32 cellular contexts compared by ENCODE assay signal in genomic region chr2:163187119-163187518, GRCh38.
"Had no signal": no experiment of that assay in that cellular context is flagged by ENCODE, and none has a peak within 500 bp of the region (broad histone marks: within the 10 kb centered on the region; RNA-seq: fewer than 3 reads in every experiment).

No MANE protein-coding gene starts in this region.

- H3K4me3 Mint-ChIP-seq: activated B cell treated with CpG ODN at 0.5 μM for 24 hours; activated CD4-positive, alpha-beta memory T cell treated with anti-CD3 and anti-CD28 coated beads for 36 hours; activated naive CD4-positive, alpha-beta T cell treated with anti-CD3 and anti-CD28 coated beads for 36 hours; activated T-cell treated with anti-CD3 and anti-CD28 coated beads, Interleukin-2, amount 50 U/mL, for 4 hours; activated T-helper 1 cell treated with anti-CD3 and anti-CD28 coated beads, Interleukin-12 subunit alpha, Interleukin-12 subunit beta, Interleukin-2, Interleukin-4 antibody, amounts not matched to agents 30 ng/mL and 10 ng/mL and 1 ng/mL, durations not matched to agents 14 hours and 24 hours and 36 hours; brain; T-helper 1 cell treated with Interleukin-12 subunit alpha and Interleukin-12 subunit beta and Interleukin-4 antibody, amounts not matched to agents 30 μg/mL and 1 μg/mL, for 36 hours; T-helper 2 cell treated with Interferon-gamma antibody and Interleukin-4, amounts not matched to agents 5 μg/mL and 100 μg/mL, for 36 hours had no signal

- H3K4me3 ChIP-seq: SJCRH30, SK-N-MC had no signal

- H3K4me1 ChIP-seq: SJCRH30 had no signal

- DNase-seq: activated B cell treated with CpG ODN at 0.5 μM for 24 hours; activated CD4-positive, alpha-beta memory T cell treated with anti-CD3 and anti-CD28 coated beads for 36 hours; activated CD4-positive, alpha-beta T cell treated with anti-CD3 and anti-CD28 coated beads for 4 hours; activated CD4-positive, alpha-beta T cell treated with anti-CD3 and anti-CD28 coated beads, Interleukin-2, amount 50 U/mL, for 1 hour; activated CD4-positive, CD25-positive, alpha-beta regulatory T cell treated with anti-CD3 and anti-CD28 coated beads, Interleukin-2, amount 50 U/mL, for 72 hours; activated CD8-positive, alpha-beta memory T cell treated with anti-CD3 and anti-CD28 coated beads, Interleukin-2, amount 50 U/mL, for 4 hours; activated gamma-delta T cell treated with Interleukin-2 at 50 U/mL for 16 hours; activated naive CD4-positive, alpha-beta T cell treated with anti-CD3 and anti-CD28 coated beads for 36 hours; activated T-cell treated with anti-CD3 and anti-CD28 coated beads for 4 hours; activated T-cell treated with anti-CD3 and anti-CD28 coated beads, Interleukin-2, amount 50 U/mL, for 4 hours; anterior cingulate cortex; central memory CD4-positive, alpha-beta T cell; Kasumi-1; KG1; MM.1S; MV-4-11; NCI-H1092; NCI-H1436 treated with DMSO at 0.1 percent for 48 hours; NCI-H1694 treated with DMSO at 0.1 percent for 48 hours; NCI-H2029; NCI-H345; NCI-H524 treated with DMSO at 0.1 percent for 48 hours; NCI-H774; SHP77; SJCRH30 had no signal

- H3K27ac Mint-ChIP-seq: activated B cell treated with CpG ODN at 0.5 μM for 24 hours; activated CD4-positive, alpha-beta memory T cell treated with anti-CD3 and anti-CD28 coated beads for 36 hours; activated naive CD4-positive, alpha-beta T cell treated with anti-CD3 and anti-CD28 coated beads for 36 hours; activated naive CD4-positive, alpha-beta T cell treated with anti-CD3 and anti-CD28 coated beads, Interleukin-2, amount 50 U/mL, for 72 hours; activated T-helper 1 cell treated with anti-CD3 and anti-CD28 coated beads, Interleukin-12 subunit alpha, Interleukin-12 subunit beta, Interleukin-2, Interleukin-4 antibody, amounts not matched to agents 30 ng/mL and 10 ng/mL and 1 ng/mL, durations not matched to agents 14 hours and 24 hours and 36 hours; T-helper 1 cell treated with Interleukin-12 subunit alpha and Interleukin-12 subunit beta and Interleukin-4 antibody, amounts not matched to agents 30 μg/mL and 1 μg/mL, for 36 hours; T-helper 2 cell treated with Interferon-gamma antibody and Interleukin-4, amounts not matched to agents 5 μg/mL and 100 μg/mL, for 36 hours had no signal

- H3K27ac ChIP-seq: SJCRH30, SK-N-MC had no signal

- ATAC-seq: activated naive CD4-positive, alpha-beta T cell treated with anti-CD3 and anti-CD28 coated beads, Interleukin-2, amount 50 U/mL, for 72 hours; activated T-cell treated with anti-CD3 and anti-CD28 coated beads, Interleukin-2, amount 50 U/mL, for 4 hours; Panc1 had no signal

- H3K27me3 ChIP-seq: SJCRH30 had no signal

- H3K9me3 ChIP-seq: SJCRH30 had no signal

- H3K36me3 Mint-ChIP-seq: activated CD4-positive, alpha-beta memory T cell treated with anti-CD3 and anti-CD28 coated beads for 36 hours; activated naive CD4-positive, alpha-beta T cell treated with anti-CD3 and anti-CD28 coated beads, Interleukin-2, amount 50 U/mL, for 72 hours; brain had no signal

- H3K27me3 Mint-ChIP-seq: activated B cell treated with CpG ODN at 0.5 μM for 24 hours; activated CD4-positive, alpha-beta memory T cell treated with anti-CD3 and anti-CD28 coated beads for 36 hours had no signal

- H3K36me3 ChIP-seq: SJCRH30 had no signal

- H3K9me3 Mint-ChIP-seq: activated B cell treated with CpG ODN at 0.5 μM for 24 hours; activated CD4-positive, alpha-beta memory T cell treated with anti-CD3 and anti-CD28 coated beads for 36 hours; activated T-cell treated with anti-CD3 and anti-CD28 coated beads, Interleukin-2, amount 50 U/mL, for 4 hours; activated T-helper 1 cell treated with anti-CD3 and anti-CD28 coated beads, Interleukin-12 subunit alpha, Interleukin-12 subunit beta, Interleukin-2, Interleukin-4 antibody, amounts not matched to agents 30 ng/mL and 10 ng/mL and 1 ng/mL, durations not matched to agents 14 hours and 24 hours and 36 hours; brain; T-helper 1 cell treated with Interleukin-12 subunit alpha and Interleukin-12 subunit beta and Interleukin-4 antibody, amounts not matched to agents 30 μg/mL and 1 μg/mL, for 36 hours; T-helper 2 cell treated with Interferon-gamma antibody and Interleukin-4, amounts not matched to agents 5 μg/mL and 100 μg/mL, for 36 hours had no signal

- H3K4me1 Mint-ChIP-seq: activated B cell treated with CpG ODN at 0.5 μM for 24 hours had no signal
